14 cellular contexts compared by ENCODE assay signal in the genomic region with DNA sequence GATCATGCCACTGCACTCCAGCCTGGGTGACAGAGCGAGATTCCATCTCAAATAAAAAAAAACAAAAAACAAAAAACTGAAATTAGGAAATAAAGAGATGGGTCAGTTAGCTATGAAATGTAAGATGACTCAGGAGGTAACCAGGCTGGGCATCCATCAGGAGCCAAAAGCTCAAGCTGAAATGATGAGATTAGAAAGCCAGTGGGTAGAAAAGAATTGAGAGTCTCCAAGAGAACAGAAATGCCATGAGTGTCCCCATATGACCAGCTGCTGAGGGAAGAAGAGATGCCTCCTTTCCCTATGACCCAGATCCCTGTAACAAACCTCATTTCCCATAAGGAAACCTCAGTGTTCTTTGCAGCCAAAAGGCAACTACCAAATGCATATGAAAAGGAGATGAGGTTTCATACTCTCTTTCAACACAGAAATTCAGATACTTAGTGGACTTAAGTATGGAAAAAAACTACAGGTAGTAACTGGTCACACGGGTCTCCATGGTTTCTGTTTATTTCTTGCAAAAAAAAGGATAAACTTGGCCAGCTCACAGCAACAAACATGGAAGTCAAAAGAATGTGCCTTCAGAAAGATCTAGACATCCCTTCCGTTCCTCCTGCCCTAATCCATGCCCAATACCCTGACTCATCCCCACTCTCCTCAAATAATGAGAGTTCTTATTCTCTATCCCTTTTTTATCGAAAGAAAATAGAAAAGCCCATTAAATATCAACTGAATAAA. TPM values are rescaled to one million over a fixed set of nuclear protein-coding genes. Genes with fewer than 3 reads are reported as not detected.
A peak's percentile ranks its signal among the peaks of the same experiment; 100 is the strongest.
DNase-seq lines count a peak whose midpoint lies in the region; ATAC-seq and TF ChIP-seq lines count a peak whose summit lies in the region.
"Had no signal": no experiment of that assay in that cellular context is flagged by ENCODE, and none has a peak within 500 bp of the region (broad histone marks: within the 10 kb centered on the region; RNA-seq: fewer than 3 reads in every experiment).

No MANE protein-coding gene starts in this region.

- no peaks in the 10 kb centered on the region for H3K27me3 ChIP-seq in RWPE2 (ENCODE audit: insufficient read depth, poor library complexity, severe bottlenecking)
- no peaks in the 10 kb centered on the region for H3K27me3 ChIP-seq in left ventricle myocardium inferior (ENCODE audit: low read depth)
- H3K27me3 ChIP-seq: colonic mucosa had no signal

- peak; percentile 24; the same call in 1 of the 3 replicates for ATAC-seq in RWPE2 (ENCODE audit: low read depth)
- no peak for ATAC-seq in HG02981 (IDR thresholded peaks at IDR 0.05; ENCODE audit: unreplicated experiment)

- H3K27ac ChIP-seq in RWPE2 (ENCODE audit: poor library complexity, severe bottlenecking), result peak overlapping the region; percentile 96
- peak overlapping the region; percentile 89 for H3K27ac ChIP-seq in epithelial cell of prostate
- no peak overlapping the region for H3K27ac ChIP-seq in left ventricle myocardium inferior (replicated peaks)
- H3K27ac ChIP-seq in caudate nucleus (ENCODE audit: low read depth, low read length), result no peak overlapping the region
- H3K27ac ChIP-seq: colonic mucosa, HL-60 had no signal

- H3K9me3 Mint-ChIP-seq in osteocyte (ENCODE audit: unreplicated experiment), result no peaks in the 10 kb centered on the region
- H3K9me3 Mint-ChIP-seq: activated naive CD4-positive, alpha-beta T cell treated with anti-CD3 and anti-CD28 coated beads, Interleukin-2, amount 10 ng/mL, durations not matched to agents 7 days and 5 days; stimulated activated naive CD8-positive, alpha-beta T cell treated with anti-CD3 and anti-CD28 coated beads, Interleukin-15, Interleukin-2, amounts not matched to agents 100 ng/mL and 50 ng/mL, for 24 hours had no signal

- DNase-seq in ELR (ENCODE audit: low read depth) (peak; percentile 75), RWPE2 (ENCODE audit: low spot score) (no peak), epithelial cell of prostate (ENCODE audit: low read depth, low spot score) (no peak), osteocyte (ENCODE audit: extremely low spot score, unreplicated experiment) (no peak), left ventricle myocardium inferior (no peak), caudate nucleus (lab: John Stamatoyannopoulos, UW) (no peak)
- DNase-seq in central memory CD4-positive, alpha-beta T cell, result no peak
- DNase-seq: activated naive CD4-positive, alpha-beta T cell treated with anti-CD3 and anti-CD28 coated beads, Interleukin-2, amount 10 ng/mL, durations not matched to agents 7 days and 5 days; colonic mucosa; NK-92 treated with Interleukin-12 subunit alpha and Interleukin-12 subunit beta, amount 100 ng/mL, for 24 hours; stimulated activated CD4-positive, alpha-beta T cell treated with anti-CD3 and anti-CD28 coated beads, Interleukin-4, amount 100 ng/mL, for 24 hours had no signal

- H3K27ac Mint-ChIP-seq in osteocyte (ENCODE audit: unreplicated experiment), result peak overlapping the region; percentile 74
- H3K27ac Mint-ChIP-seq: activated naive CD4-positive, alpha-beta T cell treated with anti-CD3 and anti-CD28 coated beads, Interleukin-2, amount 10 ng/mL, durations not matched to agents 7 days and 5 days; stimulated activated naive CD8-positive, alpha-beta T cell treated with anti-CD3 and anti-CD28 coated beads, Interleukin-15, Interleukin-2, amounts not matched to agents 100 ng/mL and 50 ng/mL, for 24 hours had no signal

- intact Hi-C loops in left ventricle myocardium inferior (cut with micrococcal nuclease), result no loop called here

- TF ChIP-seq CTCF in RWPE2 (IDR thresholded peaks at IDR 0.05; ENCODE audit: poor library complexity, severe bottlenecking) (no peak), osteocyte (IDR thresholded peaks at IDR 0.05) (no peak), left ventricle myocardium inferior (IDR thresholded peaks at IDR 0.05; ENCODE audit: borderline replicate concordance) (no peak)

- no peaks in the 10 kb centered on the region for H3K27me3 Mint-ChIP-seq in osteocyte (ENCODE audit: unreplicated experiment)
- H3K27me3 Mint-ChIP-seq: activated naive CD4-positive, alpha-beta T cell treated with anti-CD3 and anti-CD28 coated beads, Interleukin-2, amount 10 ng/mL, durations not matched to agents 7 days and 5 days; stimulated activated naive CD8-positive, alpha-beta T cell treated with anti-CD3 and anti-CD28 coated beads, Interleukin-15, Interleukin-2, amounts not matched to agents 100 ng/mL and 50 ng/mL, for 24 hours had no signal

- no peak overlapping the region for H3K4me3 Mint-ChIP-seq in osteocyte (ENCODE audit: unreplicated experiment)
- H3K4me3 Mint-ChIP-seq: activated naive CD4-positive, alpha-beta T cell treated with anti-CD3 and anti-CD28 coated beads, Interleukin-2, amount 10 ng/mL, durations not matched to agents 7 days and 5 days; stimulated activated naive CD8-positive, alpha-beta T cell treated with anti-CD3 and anti-CD28 coated beads, Interleukin-15, Interleukin-2, amounts not matched to agents 100 ng/mL and 50 ng/mL, for 24 hours had no signal

- H3K4me1 ChIP-seq in RWPE2 (ENCODE audit: insufficient read depth, poor library complexity, severe bottlenecking), result peaks cover 44% of the 10 kb centered on the region
- H3K4me1 ChIP-seq in left ventricle myocardium inferior, result peaks cover 2% of the 10 kb centered on the region
- H3K4me1 ChIP-seq: colonic mucosa had no signal

- H3K36me3 Mint-ChIP-seq in osteocyte (ENCODE audit: unreplicated experiment), result peaks cover 18% of the 10 kb centered on the region

- H3K9me3 ChIP-seq in RWPE2 (ENCODE audit: severe bottlenecking), result no peaks in the 10 kb centered on the region
- no peaks in the 10 kb centered on the region for H3K9me3 ChIP-seq in left ventricle myocardium inferior (replicated peaks)
- H3K9me3 ChIP-seq: colonic mucosa had no signal

- H3K4me3 ChIP-seq in RWPE2 (ENCODE audit: severe bottlenecking), result no peak overlapping the region
- H3K4me3 ChIP-seq in left ventricle myocardium inferior, result no peak overlapping the region
- H3K4me3 ChIP-seq: colonic mucosa had no signal

- peaks cover 44% of the 10 kb centered on the region for H3K4me1 Mint-ChIP-seq in osteocyte (ENCODE audit: unreplicated experiment)

- peaks cover 38% of the 10 kb centered on the region for H3K36me3 ChIP-seq in RWPE2 (ENCODE audit: low read depth)
- H3K36me3 ChIP-seq in left ventricle myocardium inferior, result no peaks in the 10 kb centered on the region
- H3K36me3 ChIP-seq: colonic mucosa had no signal

RNA-seq across cellular contexts. Expression of gene ARHGAP18, which starts 8.1 kb away (rescaled TPM):
- total RNA-seq in osteocyte (12.8 and 13.3 TPM in 2 replicates), left ventricle myocardium inferior (5.6 TPM)

Comparison
In these comparisons a context has a peak if more than half of its experiments do, and no peak if none do; other contexts are left out.
1. H3K27ac ChIP-seq: peak in RWPE2 (single experiment) and epithelial cell of prostate (single experiment); none in left ventricle myocardium inferior (single experiment) and caudate nucleus (single experiment).